In genomic region chr1:33740040-33740745, GRCh38 we compare ENCODE assay signal across 27 cellular contexts.
DNase-seq lines count a peak whose midpoint lies in the region; ATAC-seq, FAIRE-seq and TF ChIP-seq lines count a peak whose summit lies in the region.
"Had no signal": no experiment of that assay in that cellular context is flagged by ENCODE, and none has a peak within 500 bp of the region (broad histone marks: within the 10 kb centered on the region; RNA-seq: fewer than 3 reads in every experiment).

No MANE protein-coding gene starts in this region.

- peaks cover 3% of the 10 kb centered on the region for H3K27me3 Mint-ChIP-seq in endothelial cell (ENCODE audit: unreplicated experiment)

- H3K27me3 ChIP-seq in vagina, result no peaks in the 10 kb centered on the region
- H3K27me3 ChIP-seq: BLaER1 had no signal

- H3K9me3 ChIP-seq in vagina, result no peaks in the 10 kb centered on the region
- H3K9me3 ChIP-seq: BLaER1, Caco-2 had no signal

- DNase-seq in DMS 273 (lab: John Stamatoyannopoulos, UW; ENCODE audit: unreplicated experiment) (peak; percentile 10), DMS 273 treated with DMSO at 0.1 percent for 48 hours (lab: John Stamatoyannopoulos, UW) (no peak), astrocyte of the cerebellum (ENCODE audit: low read depth) (no peak), endothelial cell (ENCODE audit: low spot score) (no peak), vagina (ENCODE audit: extremely low spot score in 2 of 2) (peak; percentile 47 to 82), GM12892 (ENCODE audit: insufficient read length) (no peak), NCI-H2227 (lab: John Stamatoyannopoulos, UW; ENCODE audit: unreplicated experiment) (no peak), sciatic nerve (ENCODE audit: low spot score) (no peak)
- DNase-seq: ACHN; Caco-2; CD8-positive, alpha-beta T cell; DMS79 treated with DMSO at 0.1 percent for 48 hours; GF-D8; GOT3; NCI-H1048; NCI-H1417; NCI-H1694; NCI-H2029 treated with DMSO at 0.1 percent for 48 hours; NCI-H2227 treated with DMSO at 0.1 percent for 48 hours; NCI-H526 treated with DMSO at 0.1 percent for 48 hours; SHP77 had no signal

- in situ Hi-C loops in astrocyte of the cerebellum (cut with HindIII; ENCODE audit: low sequenced_read_pairs), result loop anchor here (25.0 kb wide), 1 partner anchor 422 kb away; the partner anchor contains the start of gene CSMD2

- no peak overlapping the region for H3K4me3 Mint-ChIP-seq in endothelial cell (ENCODE audit: unreplicated experiment)
- H3K4me3 Mint-ChIP-seq: CD8-positive, alpha-beta T cell; IgD-negative memory B cell had no signal

- intact Hi-C loops in vagina (cut with DNase I) (no loop called here), sciatic nerve (cut with DNase I) (no loop called here)

- H3K27ac ChIP-seq in vagina, result no peak overlapping the region
- H3K27ac ChIP-seq: 22Rv1, BLaER1, HL-60, KMS-11, RWPE1 had no signal

- no peak for TF ChIP-seq POLR2A in vagina (IDR thresholded peaks at IDR 0.05)
- no peak for TF ChIP-seq POLR2A in GM12892 (IDR thresholded peaks at IDR 0.05; ENCODE audit: low read depth, low read length)

- no peak for FAIRE-seq in GM12892 (lab: Jason Lieb, UNC)

- no peaks in the 10 kb centered on the region for H3K36me3 ChIP-seq in vagina
- H3K36me3 ChIP-seq: BLaER1 had no signal

- ATAC-seq in sciatic nerve, result no peak
- ATAC-seq: CD8-positive, alpha-beta T cell had no signal

- no peaks in the 10 kb centered on the region for H3K4me1 ChIP-seq in vagina
- H3K4me1 ChIP-seq: BLaER1, Caco-2 had no signal

- no peak overlapping the region for H3K4me3 ChIP-seq in astrocyte of the cerebellum (ENCODE audit: low read depth, low read length)
- no peak overlapping the region for H3K4me3 ChIP-seq in vagina
- H3K4me3 ChIP-seq: BLaER1 had no signal

- H3K4me1 Mint-ChIP-seq in endothelial cell (ENCODE audit: unreplicated experiment), result no peaks in the 10 kb centered on the region
- H3K4me1 Mint-ChIP-seq: IgD-negative memory B cell had no signal

- TF ChIP-seq CTCF in astrocyte of the cerebellum (IDR thresholded peaks at IDR 0.05; ENCODE audit: low read depth, low read length, missing control alignments) (peak; percentile 25), endothelial cell (IDR thresholded peaks at IDR 0.05; ENCODE audit: unreplicated experiment) (peak; percentile 19), vagina (IDR thresholded peaks at IDR 0.05) (no peak)

- H3K27ac Mint-ChIP-seq in endothelial cell (ENCODE audit: unreplicated experiment), result no peak overlapping the region
- H3K27ac Mint-ChIP-seq: CD8-positive, alpha-beta T cell; IgD-negative memory B cell had no signal

- no peaks in the 10 kb centered on the region for H3K9me3 Mint-ChIP-seq in endothelial cell (ENCODE audit: unreplicated experiment)
- H3K9me3 Mint-ChIP-seq: CD8-positive, alpha-beta T cell; IgD-negative memory B cell had no signal

- no peaks in the 10 kb centered on the region for H3K36me3 Mint-ChIP-seq in endothelial cell (ENCODE audit: low read depth, unreplicated experiment)
- H3K36me3 Mint-ChIP-seq: CD8-positive, alpha-beta T cell; IgD-negative memory B cell had no signal

Comparison
In these comparisons a context has a peak if more than half of its experiments do, and no peak if none do; other contexts are left out.
1. DNase-seq: peak in DMS 273 (single experiment) and vagina (2 of 2); none in DMS 273 treated with DMSO at 0.1 percent for 48 hours (single experiment), astrocyte of the cerebellum (single experiment), endothelial cell (single experiment), GM12892 (single experiment), NCI-H2227 (single experiment) and sciatic nerve (single experiment).
2. CTCF ChIP-seq: peak in astrocyte of the cerebellum (single experiment) and endothelial cell (single experiment); none in vagina (0 of 3).